In genomic region chr2:26139269-26140183, GRCh38 we compare ENCODE assay signal across 1 cellular context.
TF ChIP-seq lines count a peak whose summit lies in the region.

No MANE protein-coding gene starts in this region.

TF ChIP-seq in GM23338, 12 proteins besides CTCF, POLR2A, EP300 and RAD21 (continued from another document):
- TF ChIP-seq, protein P1, sequence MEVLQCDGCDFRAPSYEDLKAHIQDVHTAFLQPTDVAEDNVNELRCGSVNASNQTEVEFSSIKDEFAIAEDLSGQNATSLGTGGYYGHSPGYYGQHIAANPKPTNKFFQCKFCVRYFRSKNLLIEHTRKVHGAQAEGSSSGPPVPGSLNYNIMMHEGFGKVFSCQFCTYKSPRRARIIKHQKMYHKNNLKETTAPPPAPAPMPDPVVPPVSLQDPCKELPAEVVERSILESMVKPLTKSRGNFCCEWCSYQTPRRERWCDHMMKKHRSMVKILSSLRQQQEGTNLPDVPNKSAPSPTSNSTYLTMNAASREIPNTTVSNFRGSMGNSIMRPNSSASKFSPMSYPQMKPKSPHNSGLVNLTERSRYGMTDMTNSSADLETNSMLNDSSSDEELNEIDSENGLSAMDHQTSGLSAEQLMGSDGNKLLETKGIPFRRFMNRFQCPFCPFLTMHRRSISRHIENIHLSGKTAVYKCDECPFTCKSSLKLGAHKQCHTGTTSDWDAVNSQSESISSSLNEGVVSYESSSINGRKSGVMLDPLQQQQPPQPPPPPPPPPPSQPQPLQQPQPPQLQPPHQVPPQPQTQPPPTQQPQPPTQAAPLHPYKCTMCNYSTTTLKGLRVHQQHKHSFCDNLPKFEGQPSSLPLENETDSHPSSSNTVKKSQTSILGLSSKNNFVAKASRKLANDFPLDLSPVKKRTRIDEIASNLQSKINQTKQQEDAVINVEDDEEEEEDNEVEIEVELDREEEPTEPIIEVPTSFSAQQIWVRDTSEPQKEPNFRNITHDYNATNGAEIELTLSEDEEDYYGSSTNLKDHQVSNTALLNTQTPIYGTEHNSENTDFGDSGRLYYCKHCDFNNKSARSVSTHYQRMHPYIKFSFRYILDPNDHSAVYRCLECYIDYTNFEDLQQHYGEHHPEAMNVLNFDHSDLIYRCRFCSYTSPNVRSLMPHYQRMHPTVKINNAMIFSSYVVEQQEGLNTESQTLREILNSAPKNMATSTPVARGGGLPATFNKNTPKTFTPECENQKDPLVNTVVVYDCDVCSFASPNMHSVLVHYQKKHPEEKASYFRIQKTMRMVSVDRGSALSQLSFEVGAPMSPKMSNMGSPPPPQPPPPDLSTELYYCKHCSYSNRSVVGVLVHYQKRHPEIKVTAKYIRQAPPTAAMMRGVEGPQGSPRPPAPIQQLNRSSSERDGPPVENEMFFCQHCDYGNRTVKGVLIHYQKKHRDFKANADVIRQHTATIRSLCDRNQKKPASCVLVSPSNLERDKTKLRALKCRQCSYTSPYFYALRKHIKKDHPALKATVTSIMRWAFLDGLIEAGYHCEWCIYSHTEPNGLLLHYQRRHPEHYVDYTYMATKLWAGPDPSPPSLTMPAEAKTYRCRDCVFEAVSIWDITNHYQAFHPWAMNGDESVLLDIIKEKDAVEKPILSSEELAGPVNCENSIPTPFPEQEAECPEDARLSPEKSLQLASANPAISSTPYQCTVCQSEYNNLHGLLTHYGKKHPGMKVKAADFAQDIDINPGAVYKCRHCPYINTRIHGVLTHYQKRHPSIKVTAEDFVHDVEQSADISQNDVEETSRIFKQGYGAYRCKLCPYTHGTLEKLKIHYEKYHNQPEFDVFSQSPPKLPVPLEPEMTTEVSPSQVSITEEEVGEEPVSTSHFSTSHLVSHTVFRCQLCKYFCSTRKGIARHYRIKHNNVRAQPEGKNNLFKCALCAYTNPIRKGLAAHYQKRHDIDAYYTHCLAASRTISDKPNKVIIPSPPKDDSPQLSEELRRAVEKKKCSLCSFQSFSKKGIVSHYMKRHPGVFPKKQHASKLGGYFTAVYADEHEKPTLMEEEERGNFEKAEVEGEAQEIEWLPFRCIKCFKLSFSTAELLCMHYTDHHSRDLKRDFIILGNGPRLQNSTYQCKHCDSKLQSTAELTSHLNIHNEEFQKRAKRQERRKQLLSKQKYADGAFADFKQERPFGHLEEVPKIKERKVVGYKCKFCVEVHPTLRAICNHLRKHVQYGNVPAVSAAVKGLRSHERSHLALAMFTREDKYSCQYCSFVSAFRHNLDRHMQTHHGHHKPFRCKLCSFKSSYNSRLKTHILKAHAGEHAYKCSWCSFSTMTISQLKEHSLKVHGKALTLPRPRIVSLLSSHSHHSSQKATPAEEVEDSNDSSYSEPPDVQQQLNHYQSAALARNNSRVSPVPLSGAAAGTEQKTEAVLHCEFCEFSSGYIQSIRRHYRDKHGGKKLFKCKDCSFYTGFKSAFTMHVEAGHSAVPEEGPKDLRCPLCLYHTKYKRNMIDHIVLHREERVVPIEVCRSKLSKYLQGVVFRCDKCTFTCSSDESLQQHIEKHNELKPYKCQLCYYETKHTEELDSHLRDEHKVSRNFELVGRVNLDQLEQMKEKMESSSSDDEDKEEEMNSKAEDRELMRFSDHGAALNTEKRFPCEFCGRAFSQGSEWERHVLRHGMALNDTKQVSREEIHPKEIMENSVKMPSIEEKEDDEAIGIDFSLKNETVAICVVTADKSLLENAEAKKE (CRISPR knock-in tag; IDR thresholded peaks at IDR 0.05) = no peak
- TF ChIP-seq ZNF114 (CRISPR knock-in tag; IDR thresholded peaks at IDR 0.05) = no peak
- TF ChIP-seq ZNF331 (CRISPR knock-in tag; IDR thresholded peaks at IDR 0.05; ENCODE audit: low read depth) = no peak
- no peak for TF ChIP-seq JUNB (IDR thresholded peaks at IDR 0.05; ENCODE audit: unreplicated experiment)
- TF ChIP-seq POLR2AphosphoS5 (IDR thresholded peaks at IDR 0.05; ENCODE audit: low read depth) = no peak; the same call in 1 of the 2 replicates
- TF ChIP-seq, protein P2, sequence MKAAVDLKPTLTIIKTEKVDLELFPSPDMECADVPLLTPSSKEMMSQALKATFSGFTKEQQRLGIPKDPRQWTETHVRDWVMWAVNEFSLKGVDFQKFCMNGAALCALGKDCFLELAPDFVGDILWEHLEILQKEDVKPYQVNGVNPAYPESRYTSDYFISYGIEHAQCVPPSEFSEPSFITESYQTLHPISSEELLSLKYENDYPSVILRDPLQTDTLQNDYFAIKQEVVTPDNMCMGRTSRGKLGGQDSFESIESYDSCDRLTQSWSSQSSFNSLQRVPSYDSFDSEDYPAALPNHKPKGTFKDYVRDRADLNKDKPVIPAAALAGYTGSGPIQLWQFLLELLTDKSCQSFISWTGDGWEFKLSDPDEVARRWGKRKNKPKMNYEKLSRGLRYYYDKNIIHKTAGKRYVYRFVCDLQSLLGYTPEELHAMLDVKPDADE (IDR thresholded peaks at IDR 0.05) = no peak
- TF ChIP-seq STAT1 (IDR thresholded peaks at IDR 0.05; ENCODE audit: unreplicated experiment) = no peak
- TF ChIP-seq NANOG (IDR thresholded peaks at IDR 0.05; ENCODE audit: borderline replicate concordance) = no peak
- TF ChIP-seq CREB1 (CRISPR knock-in tag; IDR thresholded peaks at IDR 0.05; ENCODE audit: low read depth) = no peak
